In the genomic region with DNA sequence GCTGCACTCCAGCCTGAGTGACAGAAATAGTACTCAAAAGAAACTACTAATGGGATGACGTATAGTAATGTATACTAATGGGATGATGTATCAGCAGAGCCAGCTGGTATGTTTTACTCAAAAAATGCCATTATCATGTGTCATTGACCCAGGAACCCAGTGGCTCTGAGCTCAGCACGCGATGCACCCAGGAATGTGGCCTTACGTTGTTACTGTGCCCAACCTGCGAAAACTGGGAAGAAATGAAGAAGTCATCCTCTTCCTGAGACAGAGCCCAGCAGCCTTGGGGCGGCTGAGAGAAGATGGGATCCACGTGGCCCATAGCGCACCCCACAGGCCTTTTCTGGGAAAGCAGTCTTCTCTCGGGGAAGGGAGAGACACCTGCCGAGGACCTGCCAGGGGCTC, we compare ENCODE assay signal across 1 cellular context.
TF ChIP-seq lines count a peak whose summit lies in the region.

No MANE protein-coding gene starts in this region.

TF ChIP-seq in endothelial cell of umbilical vein, 7 proteins besides CTCF, POLR2A, EP300 and RAD21:
- TF ChIP-seq POLR2AphosphoS5 (IDR thresholded peaks at IDR 0.05; ENCODE audit: insufficient read depth, low read depth, low read length) (peak; percentile 69), FOS (IDR thresholded peaks at IDR 0.05; ENCODE audit: borderline replicate concordance, insufficient read depth, low read length) (no peak), JUN (IDR thresholded peaks at IDR 0.05; ENCODE audit: borderline replicate concordance, insufficient read depth, insufficient read length, low read depth) (peak; percentile 41), GATA2 (IDR thresholded peaks at IDR 0.05; ENCODE audit: insufficient read depth, insufficient read length, low read depth, low read length) (no peak), EZH2 (IDR thresholded peaks at IDR 0.05; ENCODE audit: borderline replicate concordance, low read depth, low read length, severe bottlenecking) (no peak), MYC (IDR thresholded peaks at IDR 0.05; ENCODE audit: low read depth, low read length) (no peak)
- TF ChIP-seq, protein P1, sequence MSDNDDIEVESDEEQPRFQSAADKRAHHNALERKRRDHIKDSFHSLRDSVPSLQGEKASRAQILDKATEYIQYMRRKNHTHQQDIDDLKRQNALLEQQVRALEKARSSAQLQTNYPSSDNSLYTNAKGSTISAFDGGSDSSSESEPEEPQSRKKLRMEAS (IDR thresholded peaks at IDR 0.05; ENCODE audit: insufficient read depth, insufficient read length), result no peak
TF ChIP-seq in endothelial cell of umbilical vein: peak in this region for 2.
